In the genomic region with DNA sequence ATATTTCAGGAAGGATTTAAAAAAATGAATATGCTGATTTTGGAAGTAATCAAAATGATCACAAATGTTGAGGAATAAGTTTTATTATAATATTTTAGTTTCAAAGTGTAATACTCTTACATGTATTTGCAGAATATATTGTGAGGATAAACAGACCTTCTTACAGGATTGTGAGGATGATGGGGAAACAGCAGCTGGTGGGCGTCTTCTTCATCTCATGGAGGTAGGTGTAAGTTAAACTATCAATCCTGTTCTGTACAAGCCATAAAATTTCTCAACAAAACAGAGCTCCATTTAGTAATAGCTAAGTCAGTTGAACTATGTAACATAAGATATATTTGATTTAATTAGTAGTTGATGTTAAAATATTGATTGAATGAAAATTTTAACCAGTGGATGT, we compare ENCODE assay signal across 17 cellular contexts. TPM values are rescaled to one million over a fixed set of nuclear protein-coding genes. Genes with fewer than 3 reads are reported as not detected.
DNase-seq lines count a peak whose midpoint lies in the region; ATAC-seq and TF ChIP-seq lines count a peak whose summit lies in the region.
"Had no signal": no experiment of that assay in that cellular context is flagged by ENCODE, and none has a peak within 500 bp of the region (broad histone marks: within the 10 kb centered on the region; RNA-seq: fewer than 3 reads in every experiment).

No MANE protein-coding gene starts in this region.

- intact Hi-C loops in activated CD4-positive, alpha-beta T cell treated with anti-CD3 and anti-CD28 coated beads, Interleukin-2, amount 10 ng/mL, durations not matched to agents 24 days and 14 days (cut with micrococcal nuclease): no loop called here

- POLR2A ChIA-PET in activated CD4-positive, alpha-beta T cell treated with anti-CD3 and anti-CD28 coated beads, Interleukin-2, amount 10 ng/mL, durations not matched to agents 7 days and 5 days (lab: Charles Lee): no interaction called here

- no peak for TF ChIP-seq CTCF in VCaP (conservative IDR thresholded peaks at IDR 0.05)

- CTCF ChIA-PET in activated CD4-positive, alpha-beta T cell treated with anti-CD3 and anti-CD28 coated beads, Interleukin-2, amount 10 ng/mL, durations not matched to agents 7 days and 5 days (lab: Charles Lee): no interaction called here

- no peaks in the 10 kb centered on the region for H3K9me3 Mint-ChIP-seq in activated CD4-positive, alpha-beta T cell treated with anti-CD3 and anti-CD28 coated beads, Interleukin-2, amount 10 ng/mL, durations not matched to agents 24 days and 14 days
- no peaks in the 10 kb centered on the region for H3K9me3 Mint-ChIP-seq in activated CD4-positive, alpha-beta T cell treated with anti-CD3 and anti-CD28 coated beads, Interleukin-2, amount 10 ng/mL, durations not matched to agents 7 days and 5 days
- H3K9me3 Mint-ChIP-seq: CD4-positive, alpha-beta T cell; CD8-positive, alpha-beta T cell had no signal

- no peak for ATAC-seq in HG03571 (IDR thresholded peaks at IDR 0.05; ENCODE audit: unreplicated experiment)
- ATAC-seq: A549; CD8-positive, alpha-beta T cell had no signal

- H3K36me3 Mint-ChIP-seq in activated CD4-positive, alpha-beta T cell treated with anti-CD3 and anti-CD28 coated beads, Interleukin-2, amount 10 ng/mL, durations not matched to agents 24 days and 14 days (ENCODE audit: low read depth): peaks cover 19% of the 10 kb centered on the region
- H3K36me3 Mint-ChIP-seq in activated CD4-positive, alpha-beta T cell treated with anti-CD3 and anti-CD28 coated beads, Interleukin-2, amount 10 ng/mL, durations not matched to agents 7 days and 5 days (ENCODE audit: low read depth): peaks cover 16% of the 10 kb centered on the region

- no peak overlapping the region for H3K27ac Mint-ChIP-seq in activated CD4-positive, alpha-beta T cell treated with anti-CD3 and anti-CD28 coated beads, Interleukin-2, amount 10 ng/mL, durations not matched to agents 24 days and 14 days
- no peak overlapping the region for H3K27ac Mint-ChIP-seq in activated CD4-positive, alpha-beta T cell treated with anti-CD3 and anti-CD28 coated beads, Interleukin-2, amount 10 ng/mL, durations not matched to agents 7 days and 5 days
- H3K27ac Mint-ChIP-seq: B cell; CD4-positive, alpha-beta T cell; CD8-positive, alpha-beta T cell had no signal

- H3K27ac ChIP-seq in VCaP: peak overlapping the region; percentile 48; the same call in 1 of the 2 replicates
- H3K27ac ChIP-seq: 22Rv1; A549; BLaER1 treated with 17β-estradiol and CSF1 and Interleukin-3, amounts not matched to agents 10 nM and 100 nM; C4-2B had no signal

- peaks cover 6% of the 10 kb centered on the region for H3K4me1 Mint-ChIP-seq in activated CD4-positive, alpha-beta T cell treated with anti-CD3 and anti-CD28 coated beads, Interleukin-2, amount 10 ng/mL, durations not matched to agents 24 days and 14 days
- H3K4me1 Mint-ChIP-seq in activated CD4-positive, alpha-beta T cell treated with anti-CD3 and anti-CD28 coated beads, Interleukin-2, amount 10 ng/mL, durations not matched to agents 7 days and 5 days: peaks cover 6% of the 10 kb centered on the region

- H3K4me3 Mint-ChIP-seq in activated CD4-positive, alpha-beta T cell treated with anti-CD3 and anti-CD28 coated beads, Interleukin-2, amount 10 ng/mL, durations not matched to agents 24 days and 14 days: no peak overlapping the region
- H3K4me3 Mint-ChIP-seq in activated CD4-positive, alpha-beta T cell treated with anti-CD3 and anti-CD28 coated beads, Interleukin-2, amount 10 ng/mL, durations not matched to agents 7 days and 5 days: no peak overlapping the region
- H3K4me3 Mint-ChIP-seq: B cell; CD4-positive, alpha-beta T cell; CD8-positive, alpha-beta T cell had no signal

- no peaks in the 10 kb centered on the region for H3K27me3 Mint-ChIP-seq in activated CD4-positive, alpha-beta T cell treated with anti-CD3 and anti-CD28 coated beads, Interleukin-2, amount 10 ng/mL, durations not matched to agents 24 days and 14 days
- no peaks in the 10 kb centered on the region for H3K27me3 Mint-ChIP-seq in activated CD4-positive, alpha-beta T cell treated with anti-CD3 and anti-CD28 coated beads, Interleukin-2, amount 10 ng/mL, durations not matched to agents 7 days and 5 days
- H3K27me3 Mint-ChIP-seq: B cell; CD4-positive, alpha-beta T cell had no signal

- peak; percentile 10 for DNase-seq in activated CD4-positive, alpha-beta T cell treated with anti-CD3 and anti-CD28 coated beads, Interleukin-2, amount 10 ng/mL, durations not matched to agents 24 days and 14 days
- no peak for DNase-seq in activated CD4-positive, alpha-beta T cell treated with anti-CD3 and anti-CD28 coated beads, Interleukin-2, amount 10 ng/mL, durations not matched to agents 7 days and 5 days
- DNase-seq in SKM-1 treated with dmso at 0.1 percent for 144 hours (lab: John Stamatoyannopoulos, UW; ENCODE audit: unreplicated experiment): no peak
- DNase-seq: AML-193; Caco-2; Calu3; CD4-positive, alpha-beta T cell; CD8-positive, alpha-beta T cell; DMS79 treated with DMSO at 0.1 percent for 48 hours had no signal

RNA-seq across cellular contexts. Expression of a gene that starts 12.5 kb away (rescaled TPM):
- 0.79 and 1.6 TPM in 2 replicates for total RNA-seq in activated CD4-positive, alpha-beta T cell treated with anti-CD3 and anti-CD28 coated beads, Interleukin-2, amount 10 ng/mL, durations not matched to agents 24 days and 14 days
- under 1 TPM; 0.07 to 0.21 TPM for total RNA-seq in activated CD4-positive, alpha-beta T cell treated with anti-CD3 and anti-CD28 coated beads, Interleukin-2, amount 10 ng/mL, durations not matched to agents 7 days and 5 days
- total RNA-seq: A172; Caco-2; CD8-positive, alpha-beta T cell had no signal

RNA-seq across cellular contexts. Expression of a gene that starts 21.5 kb away (rescaled TPM):
- 13.2 and 13.6 TPM in 2 replicates for total RNA-seq in activated CD4-positive, alpha-beta T cell treated with anti-CD3 and anti-CD28 coated beads, Interleukin-2, amount 10 ng/mL, durations not matched to agents 24 days and 14 days
- total RNA-seq in activated CD4-positive, alpha-beta T cell treated with anti-CD3 and anti-CD28 coated beads, Interleukin-2, amount 10 ng/mL, durations not matched to agents 7 days and 5 days: 1 to 10 TPM; 9.3 TPM

RNA-seq across cellular contexts. Expression of a gene that starts 50.3 kb away (rescaled TPM):
- 3.1 and 3.5 TPM in 2 replicates for total RNA-seq in activated CD4-positive, alpha-beta T cell treated with anti-CD3 and anti-CD28 coated beads, Interleukin-2, amount 10 ng/mL, durations not matched to agents 24 days and 14 days
- 1 to 10 TPM in 1 of 2 experiments, under 1 TPM in 1; 1.00 to 1.4 TPM for total RNA-seq in activated CD4-positive, alpha-beta T cell treated with anti-CD3 and anti-CD28 coated beads, Interleukin-2, amount 10 ng/mL, durations not matched to agents 7 days and 5 days
